Comparison of ENCODE assay signal across 19 cellular contexts in the genomic region with DNA sequence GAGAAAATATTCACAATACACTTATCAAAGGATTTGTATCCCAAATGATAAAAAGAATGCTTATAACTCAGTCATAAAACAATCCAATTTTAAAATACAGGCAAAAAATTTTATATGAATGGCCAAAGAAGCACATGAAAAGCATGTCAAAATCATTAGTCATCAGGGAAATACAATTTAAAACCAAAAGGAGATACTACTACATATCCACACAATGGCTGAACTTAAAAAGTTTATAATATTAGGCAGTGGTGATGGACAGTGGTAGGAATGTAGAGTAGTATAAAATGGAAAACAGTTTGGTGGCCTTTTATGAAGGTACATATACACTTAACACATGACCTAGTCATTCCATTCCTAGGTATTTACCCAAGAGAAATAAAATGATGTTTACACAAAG. TPM values are rescaled to one million over a fixed set of nuclear protein-coding genes. Genes with fewer than 3 reads are reported as not detected.
DNase-seq lines count a peak whose midpoint lies in the region; ATAC-seq and TF ChIP-seq lines count a peak whose summit lies in the region.
"Had no signal": no experiment of that assay in that cellular context is flagged by ENCODE, and none has a peak within 500 bp of the region (broad histone marks: within the 10 kb centered on the region; RNA-seq: fewer than 3 reads in every experiment).

No MANE protein-coding gene starts in this region.

- peaks cover 98% of the 10 kb centered on the region for H3K79me2 ChIP-seq in PC-9 (ENCODE audit: low read depth)

- H3K4me2 ChIP-seq in PC-9 = 0 out of 2 replicates have a peak overlapping the region, but pooled peaks have one; percentile 5

- H3K27me3 ChIP-seq in PC-9 (ENCODE audit: insufficient read depth, low read depth) = no peaks in the 10 kb centered on the region
- H3K27me3 ChIP-seq: BE2C, MG63, suprapubic skin had no signal

- no peak overlapping the region for H3K4me3 ChIP-seq in PC-9
- H3K4me3 ChIP-seq in choroid plexus epithelial cell (ENCODE audit: low read depth, low read length) = no peak overlapping the region
- no peak overlapping the region for H3K4me3 ChIP-seq in mesodermal cell (ENCODE audit: extremely low read depth, insufficient read depth, low read length, poor library complexity, severe bottlenecking)
- H3K4me3 ChIP-seq: MG63, suprapubic skin had no signal

- H3K9me2 ChIP-seq in PC-9 (ENCODE audit: insufficient read depth) = no peaks in the 10 kb centered on the region

- H2AFZ ChIP-seq in PC-9 = no peak overlapping the region

- peaks cover 4% of the 10 kb centered on the region; the same call in 1 of the 2 replicates for H3F3A ChIP-seq in PC-9 (ENCODE audit: insufficient read depth, low read depth)

- H3K4me1 ChIP-seq in PC-9 (replicated peaks; ENCODE audit: insufficient read depth) (peaks cover 18% of the 10 kb centered on the region; the same call in 1 of the 2 replicates), mesodermal cell (ENCODE audit: control insufficient read depth, insufficient read depth, low read length, poor library complexity, severe bottlenecking) (peaks cover 17% of the 10 kb centered on the region)
- H3K4me1 ChIP-seq: BE2C had no signal

- TF ChIP-seq CTCF in PC-9 (conservative IDR thresholded peaks at IDR 0.05) = no peak
- TF ChIP-seq CTCF in choroid plexus epithelial cell (conservative IDR thresholded peaks at IDR 0.05; ENCODE audit: low read depth, low read length) = no peak

- BruUV-seq in PC-9 (replicated peaks; lab: Mats Ljungman, UMichigan) = no TSS peak

- H3K27ac ChIP-seq in PC-9 = peak overlapping the region; percentile 73; the same call in 1 of the 2 replicates
- peak overlapping the region; percentile 94 for H3K27ac ChIP-seq in mesodermal cell (ENCODE audit: low read depth, low read length, severe bottlenecking)
- H3K27ac ChIP-seq: suprapubic skin had no signal

- POLR2A ChIA-PET in PC-9 (lab: Charles Lee; ENCODE audit: unreplicated experiment) = no interaction called here

- intact Hi-C loops in PC-9 (cut with micrococcal nuclease; ENCODE audit: unreplicated experiment) = loop anchor here (5.0 kb wide), 1 partner anchor 62 kb away; no protein-coding TSS in a partner anchor

- peaks cover 7% of the 10 kb centered on the region; the same call in 1 of the 2 replicates for H3K36me3 ChIP-seq in PC-9 (ENCODE audit: low read depth)
- peaks cover 16% of the 10 kb centered on the region for H3K36me3 ChIP-seq in mesodermal cell (ENCODE audit: control insufficient read depth, insufficient read depth, low read length)
- H3K36me3 ChIP-seq: BE2C, MG63, suprapubic skin had no signal

- DNase-seq in EL = peak; percentile 57
- peak in 1 of 2 experiments; percentile 60 for DNase-seq in PC-9
- DNase-seq in choroid plexus epithelial cell (ENCODE audit: low read depth) = peak; percentile 41
- DNase-seq in GF-D8 (lab: John Stamatoyannopoulos, UW) = no peak
- no peak for DNase-seq in islet precursor cell
- DNase-seq: activated B cell treated with CpG ODN at 0.5 μM for 24 hours; activated CD8-positive, alpha-beta T cell treated with anti-CD3 and anti-CD28 coated beads for 36 hours; activated T-cell treated with anti-CD3 and anti-CD28 coated beads, Interleukin-2, amount 50 U/mL, for 24 hours; BE2C; effector CD4-positive, alpha-beta T cell; hippocampal formation; MG63; midbrain; NCI-H187; T-helper 1 cell had no signal

- peaks cover 8% of the 10 kb centered on the region; the same call in 1 of the 2 replicates for H4K20me1 ChIP-seq in PC-9 (ENCODE audit: insufficient read depth)

- ATAC-seq in HG03039 (IDR thresholded peaks at IDR 0.05; ENCODE audit: unreplicated experiment) = no peak
- ATAC-seq in HG03196 (IDR thresholded peaks at IDR 0.05; ENCODE audit: unreplicated experiment) = no peak
- ATAC-seq: activated CD8-positive, alpha-beta T cell treated with anti-CD3 and anti-CD28 coated beads for 36 hours had no signal

- CTCF ChIA-PET in PC-9 (lab: Charles Lee) = interaction anchor here (0.5 to 2.6 kb wide), 4 partner anchors 10 to 889 kb away, joined by 3 to 16 read pairs (median 3); no protein-coding TSS in a partner anchor

- H3K9me3 ChIP-seq in PC-9 (ENCODE audit: insufficient read depth, low read depth) (no peaks in the 10 kb centered on the region), mesodermal cell (ENCODE audit: control insufficient read depth, low read length) (no peaks in the 10 kb centered on the region)
- H3K9me3 ChIP-seq: BE2C, MG63, suprapubic skin had no signal

RNA-seq across cellular contexts. Expression of a gene that starts 12.2 kb away (rescaled TPM):
- total RNA-seq in PC-9 (2021) = 89.5 and 106 TPM in 2 replicates
- 131 TPM for polyA plus RNA-seq in mesodermal cell (2013, experiment 1 of 2)
- 112 TPM for polyA plus RNA-seq in mesodermal cell (2013, experiment 2 of 2)

RNA-seq across cellular contexts. Expression of a gene that starts 12.6 kb away (rescaled TPM):
- total RNA-seq in PC-9 (2021) = 68.9 and 84.2 TPM in 2 replicates
- 37.0 TPM for polyA plus RNA-seq in mesodermal cell (2013, experiment 1 of 2)
- polyA plus RNA-seq in mesodermal cell (2013, experiment 2 of 2) = 43.5 TPM

RNA-seq across cellular contexts. Expression of a gene that starts 41.2 kb away (rescaled TPM):
- 17.8 and 31.2 TPM in 2 replicates for total RNA-seq in PC-9 (2021)
- polyA plus RNA-seq in mesodermal cell (2013, experiment 1 of 2) = 41.7 TPM
- polyA plus RNA-seq in mesodermal cell (2013, experiment 2 of 2) = 38.2 TPM

Comparison
In these comparisons a context has a peak if more than half of its experiments do, and no peak if none do; other contexts are left out.
1. DNase-seq: peak in EL (single experiment) and choroid plexus epithelial cell (single experiment); none in GF-D8 (single experiment) and islet precursor cell (single experiment).